Comparison of ENCODE assay signal across 13 cellular contexts in genomic region chr9:35680331-35681105, GRCh38. TPM values are rescaled to one million over a fixed set of nuclear protein-coding genes. Genes with fewer than 3 reads are reported as not detected.
A peak's percentile ranks its signal among the peaks of the same experiment; 100 is the strongest.
DNase-seq lines count a peak whose midpoint lies in the region; ATAC-seq and TF ChIP-seq lines count a peak whose summit lies in the region.
"Had no signal": no experiment of that assay in that cellular context is flagged by ENCODE, and none has a peak within 500 bp of the region (broad histone marks: within the 10 kb centered on the region; RNA-seq: fewer than 3 reads in every experiment).

No MANE protein-coding gene starts in this region.

- H3K9me1 ChIP-seq in IMR-90 (ENCODE audit: insufficient read depth, low read length): peaks cover 53% of the 10 kb centered on the region

- H3K27me3 ChIP-seq in IMR-90 (ENCODE audit: control insufficient read depth, insufficient read depth, low read length): no peaks in the 10 kb centered on the region

- H3K4me3 Mint-ChIP-seq in stimulated activated memory B cell treated with anti-CD40 and anti-IgM and Interleukin-4, amounts not matched to agents 10 μg/mL and 1 μg/mL and 100 μg/mL, for 72 hours: peak overlapping the region; percentile 27
- H3K4me3 Mint-ChIP-seq in activated CD4-positive, alpha-beta memory T cell treated with anti-CD3 and anti-CD28 coated beads, Interleukin-2, amount 10 ng/mL, durations not matched to agents 7 days and 5 days: no peak overlapping the region
- H3K4me3 Mint-ChIP-seq in Calu3 (ENCODE audit: low read depth, unreplicated experiment): no peak overlapping the region
- H3K4me3 Mint-ChIP-seq: activated naive CD8-positive, alpha-beta T cell had no signal

- H3K14ac ChIP-seq in IMR-90 (replicated peaks; ENCODE audit: low read depth, low read length): peak overlapping the region; percentile 4; the same call in 1 of the 2 replicates

- in situ Hi-C loops in IMR-90 (cut with MboI; ENCODE audit: low sequenced_read_pairs): no loop called here

- peak overlapping the region; percentile 49 for H2BK5ac ChIP-seq in IMR-90 (ENCODE audit: low read depth, low read length, poor library complexity, severe bottlenecking)

- TF ChIP-seq RAD21 in IMR-90 (IDR thresholded peaks at IDR 0.05; ENCODE audit: low read length): no peak

- 46% methylated on average over 7 of the region's 15 CpGs; no CpG with 5 or more reads in 1 of the 2 experiments for WGBS in IMR-90 (ENCODE audit: extremely low coverage in 2 of 2, insufficient read length in 1 of 2), 2 experiments

- peak overlapping the region; percentile 30 for H4K91ac ChIP-seq in IMR-90 (ENCODE audit: insufficient read depth, low read depth, low read length)

- H3K23ac ChIP-seq in IMR-90 (ENCODE audit: low read depth, low read length): 0 out of 2 replicates have a peak overlapping the region, but pooled peaks have one; percentile 8

- no peak overlapping the region for H3K9ac ChIP-seq in IMR-90 (ENCODE audit: low read depth, low read length)

- H3K27me3 Mint-ChIP-seq in stimulated activated memory B cell treated with anti-CD40 and anti-IgM and Interleukin-4, amounts not matched to agents 10 μg/mL and 1 μg/mL and 100 μg/mL, for 72 hours: no peaks in the 10 kb centered on the region
- peaks cover 10% of the 10 kb centered on the region for H3K27me3 Mint-ChIP-seq in activated CD4-positive, alpha-beta memory T cell treated with anti-CD3 and anti-CD28 coated beads, Interleukin-2, amount 10 ng/mL, durations not matched to agents 7 days and 5 days
- no peaks in the 10 kb centered on the region for H3K27me3 Mint-ChIP-seq in Calu3 (ENCODE audit: unreplicated experiment)
- H3K27me3 Mint-ChIP-seq: activated naive CD8-positive, alpha-beta T cell had no signal

- peak overlapping the region; percentile 5 for H2AFZ ChIP-seq in IMR-90 (replicated peaks; ENCODE audit: low read length, poor library complexity)

- CTCF ChIA-PET in IMR-90 (lab: Yijun Ruan, JAX): interaction anchor here (1.6 kb wide), 1 partner anchor 20 kb away, joined by 8 read pairs; no protein-coding TSS in a partner anchor
- CTCF ChIA-PET in activated CD4-positive, alpha-beta memory T cell treated with anti-CD3 and anti-CD28 coated beads, Interleukin-2, amount 10 ng/mL, durations not matched to agents 7 days and 5 days (lab: Charles Lee): interaction anchor here (1.5 kb wide), 1 partner anchor 16 kb away, joined by 6 read pairs; no protein-coding TSS in a partner anchor
- CTCF ChIA-PET in Calu3 (lab: Charles Lee): interaction anchor here (1.1 kb wide), 1 partner anchor 16 kb away, joined by 4 read pairs; no protein-coding TSS in a partner anchor

- no peak overlapping the region for H2BK20ac ChIP-seq in IMR-90 (ENCODE audit: low read depth, low read length)

- dilution Hi-C loops in IMR-90 (cut with HindIII; ENCODE audit: low sequenced_read_pairs, unreplicated experiment): no loop called here

- peaks cover 13 to 54% of the 10 kb centered on the region in 2 experiments for H3K79me1 ChIP-seq in IMR-90 (ENCODE audit: low read depth in 1 of 2, low read length in 2 of 2)

- H3K56ac ChIP-seq in IMR-90 (ENCODE audit: extremely low read depth, insufficient read depth, low read length): no peak overlapping the region

- H3K4me1 ChIP-seq in IMR-90 (ENCODE audit: control insufficient read depth, insufficient read depth, low read length): peaks cover 50% of the 10 kb centered on the region

- peaks cover 42% of the 10 kb centered on the region for H3K36me3 ChIP-seq in IMR-90 (ENCODE audit: control insufficient read depth, insufficient read depth, low read length)

- H3K4me3 ChIP-seq in IMR-90 (ENCODE audit: insufficient read depth, low read depth, low read length): no peak overlapping the region
- no peak overlapping the region for H3K4me3 ChIP-seq in coronary artery
- H3K4me3 ChIP-seq: esophagus squamous epithelium, lower lobe of right lung had no signal

- no peak overlapping the region; the same call in 1 of the 2 replicates for H4K5ac ChIP-seq in IMR-90 (ENCODE audit: low read depth, low read length)

- H3K4me1 Mint-ChIP-seq in stimulated activated memory B cell treated with anti-CD40 and anti-IgM and Interleukin-4, amounts not matched to agents 10 μg/mL and 1 μg/mL and 100 μg/mL, for 72 hours: peaks cover 37% of the 10 kb centered on the region
- H3K4me1 Mint-ChIP-seq in activated CD4-positive, alpha-beta memory T cell treated with anti-CD3 and anti-CD28 coated beads, Interleukin-2, amount 10 ng/mL, durations not matched to agents 7 days and 5 days: peaks cover 4% of the 10 kb centered on the region
- peaks cover 8% of the 10 kb centered on the region for H3K4me1 Mint-ChIP-seq in Calu3 (ENCODE audit: low read depth, unreplicated experiment)

- H4K8ac ChIP-seq in IMR-90 (ENCODE audit: low read depth in 2 of 2, low read length in 2 of 2): peak overlapping the region in 1 of 2 experiments; percentile 53; a peak in 2 of 4 replicates

- no peak overlapping the region for H3K4me2 ChIP-seq in IMR-90 (ENCODE audit: low read depth, low read length)

- H3K36me3 Mint-ChIP-seq in stimulated activated memory B cell treated with anti-CD40 and anti-IgM and Interleukin-4, amounts not matched to agents 10 μg/mL and 1 μg/mL and 100 μg/mL, for 72 hours: no peaks in the 10 kb centered on the region
- H3K36me3 Mint-ChIP-seq in activated CD4-positive, alpha-beta memory T cell treated with anti-CD3 and anti-CD28 coated beads, Interleukin-2, amount 10 ng/mL, durations not matched to agents 7 days and 5 days (ENCODE audit: low read depth): no peaks in the 10 kb centered on the region
- H3K36me3 Mint-ChIP-seq in Calu3 (ENCODE audit: insufficient read depth, unreplicated experiment): peaks cover 22% of the 10 kb centered on the region
- H3K36me3 Mint-ChIP-seq: activated naive CD8-positive, alpha-beta T cell had no signal

- H2AK9ac ChIP-seq in IMR-90 (replicated peaks; ENCODE audit: low read depth, low read length, poor library complexity): peak overlapping the region; percentile 39

- ATAC-seq in GM19023 (IDR thresholded peaks at IDR 0.05; ENCODE audit: unreplicated experiment) (peak; percentile 71), IMR-90 (ENCODE audit: low read depth) (peak; percentile 52)
- peak; percentile 81 for ATAC-seq in stimulated activated memory B cell treated with anti-CD40 and anti-IgM and Interleukin-4, amounts not matched to agents 10 μg/mL and 1 μg/mL and 100 μg/mL, for 72 hours
- ATAC-seq: lower lobe of right lung had no signal

- POLR2A ChIA-PET in IMR-90 (lab: Charles Lee; ENCODE audit: unreplicated experiment): interaction anchor here (1.0 to 2.7 kb wide), 4 partner anchors 10 to 48 kb away, joined by 4 to 25 read pairs (median 10); partner anchors contain the start of gene TPM2
- POLR2A ChIA-PET in activated CD4-positive, alpha-beta memory T cell treated with anti-CD3 and anti-CD28 coated beads, Interleukin-2, amount 10 ng/mL, durations not matched to agents 7 days and 5 days (lab: Charles Lee): interaction anchor here (1.0 kb wide), 1 partner anchor 52 kb away, joined by 3 read pairs; the partner anchor contains the start of genes CREB3 and TLN1

- TF ChIP-seq CTCF in IMR-90 (conservative IDR thresholded peaks at IDR 0.05; ENCODE audit: low read depth, low read length) (no peak), coronary artery (IDR thresholded peaks at IDR 0.05) (no peak), Calu3 (IDR thresholded peaks at IDR 0.05; ENCODE audit: unreplicated experiment) (no peak)

- no peaks in the 10 kb centered on the region for H3K9me3 Mint-ChIP-seq in stimulated activated memory B cell treated with anti-CD40 and anti-IgM and Interleukin-4, amounts not matched to agents 10 μg/mL and 1 μg/mL and 100 μg/mL, for 72 hours
- H3K9me3 Mint-ChIP-seq in activated CD4-positive, alpha-beta memory T cell treated with anti-CD3 and anti-CD28 coated beads, Interleukin-2, amount 10 ng/mL, durations not matched to agents 7 days and 5 days: no peaks in the 10 kb centered on the region
- H3K9me3 Mint-ChIP-seq in Calu3 (ENCODE audit: low read depth, unreplicated experiment): no peaks in the 10 kb centered on the region

- peak overlapping the region; percentile 1 for H3K18ac ChIP-seq in IMR-90 (ENCODE audit: low read depth, low read length)

- H2BK120ac ChIP-seq in IMR-90 (ENCODE audit: low read depth, low read length): peak overlapping the region; percentile 39

- no peak overlapping the region for H2BK15ac ChIP-seq in IMR-90 (ENCODE audit: low read depth, low read length)

- BruUV-seq in IMR-90 (replicated peaks; lab: Mats Ljungman, UMichigan) (no TSS peak), Calu3 (replicated peaks; lab: Mats Ljungman, UMichigan) (no TSS peak)

- H3K27ac Mint-ChIP-seq in stimulated activated memory B cell treated with anti-CD40 and anti-IgM and Interleukin-4, amounts not matched to agents 10 μg/mL and 1 μg/mL and 100 μg/mL, for 72 hours: peak overlapping the region; percentile 71
- no peak overlapping the region for H3K27ac Mint-ChIP-seq in activated CD4-positive, alpha-beta memory T cell treated with anti-CD3 and anti-CD28 coated beads, Interleukin-2, amount 10 ng/mL, durations not matched to agents 7 days and 5 days
- no peak overlapping the region for H3K27ac Mint-ChIP-seq in Calu3 (ENCODE audit: unreplicated experiment)
- H3K27ac Mint-ChIP-seq: activated naive CD8-positive, alpha-beta T cell had no signal

- H3K27ac ChIP-seq in IMR-90 (ENCODE audit: insufficient read depth, low read length): peak overlapping the region; percentile 32
- peak overlapping the region; percentile 46 to 96 for H3K27ac ChIP-seq in coronary artery
- H3K27ac ChIP-seq: lower lobe of right lung had no signal

- H4K20me1 ChIP-seq in IMR-90 (ENCODE audit: insufficient read depth, low read length): peaks cover 56% of the 10 kb centered on the region

- intact Hi-C loops in IMR-90 (cut with micrococcal nuclease): loop anchor here (1.0 to 10.0 kb wide), 3 partner anchors 11 to 76 kb away; partner anchors contain the start of genes ARHGEF39 and TESK1
- intact Hi-C loops in Calu3 (cut with micrococcal nuclease; ENCODE audit: unreplicated experiment): no loop called here

- DNase-seq in IMR-90: peak; percentile 78
- DNase-seq in coronary artery (ENCODE audit: low spot score): no peak
- no peak for DNase-seq in NCI-H1417 (lab: John Stamatoyannopoulos, UW)
- DNase-seq in activated CD4-positive, alpha-beta memory T cell treated with anti-CD3 and anti-CD28 coated beads, Interleukin-2, amount 10 ng/mL, durations not matched to agents 7 days and 5 days: no peak
- no peak for DNase-seq in HuH-7.5 (ENCODE audit: low spot score)
- DNase-seq in Calu3: no peak
- DNase-seq: activated CD4-positive, CD25-positive, alpha-beta regulatory T cell; esophagus squamous epithelium; lower lobe of right lung had no signal

- H3K4ac ChIP-seq in IMR-90 (ENCODE audit: low read depth, low read length): peak overlapping the region; percentile 49

- no peaks in the 10 kb centered on the region for H3K9me3 ChIP-seq in IMR-90 (ENCODE audit: control insufficient read depth, insufficient read depth, low read length)
- H3K9me3 ChIP-seq: esophagus squamous epithelium, lower lobe of right lung had no signal

- peak overlapping the region; percentile 30 for H2AK5ac ChIP-seq in IMR-90 (ENCODE audit: low read depth, low read length)

- TF ChIP-seq POLR2A in IMR-90 (IDR thresholded peaks at IDR 0.05; ENCODE audit: low read depth, low read length): peak; percentile 49

RNA-seq across cellular contexts. Expression of gene CA9, which starts 6.8 kb away (rescaled TPM):
- total RNA-seq in IMR-90 (2012; rRNA removed): 0.54 and 0.56 TPM in 2 replicates
- polyA plus RNA-seq in IMR-90 (2012; rRNA removed): 3.7 and 3.9 TPM in 2 replicates
- polyA plus RNA-seq in IMR-90 (2012; cell fraction: cytosol; rRNA removed): 5.2 and 9.9 TPM in 2 replicates
- 2.5 and 4.3 TPM in 2 replicates for polyA plus RNA-seq in IMR-90 (2012; cell fraction: nucleus; rRNA removed; ENCODE audit: low replicate concordance)
- 1 to 10 TPM; 1.1 to 1.2 TPM for total RNA-seq in activated CD4-positive, alpha-beta memory T cell treated with anti-CD3 and anti-CD28 coated beads, Interleukin-2, amount 10 ng/mL, durations not matched to agents 7 days and 5 days
- 0.64 and 0.76 TPM in 2 replicates for total RNA-seq in Calu3 (2022)
- total RNA-seq: lower lobe of right lung, subcutaneous adipose tissue had no signal

RNA-seq across cellular contexts. Expression of gene TPM2, which starts 9.2 kb away (rescaled TPM):
- total RNA-seq in IMR-90 (2012; rRNA removed): 960 and 1,994 TPM in 2 replicates
- polyA plus RNA-seq in IMR-90 (2012; rRNA removed): 2,500 and 2,548 TPM in 2 replicates
- polyA plus RNA-seq in IMR-90 (2012; cell fraction: cytosol; rRNA removed): 1,868 and 3,037 TPM in 2 replicates
- polyA plus RNA-seq in IMR-90 (2012; cell fraction: nucleus; rRNA removed; ENCODE audit: low replicate concordance): 2,387 and 3,173 TPM in 2 replicates
- 1 to 10 TPM; 8.9 to 9.2 TPM for total RNA-seq in activated CD4-positive, alpha-beta memory T cell treated with anti-CD3 and anti-CD28 coated beads, Interleukin-2, amount 10 ng/mL, durations not matched to agents 7 days and 5 days
- total RNA-seq in Calu3 (2022): 138 and 145 TPM in 2 replicates

RNA-seq across cellular contexts. Expression of gene ARHGEF39, which starts 15.5 kb away (rescaled TPM):
- total RNA-seq in IMR-90 (2012; rRNA removed): 0.56 and 2.5 TPM in 2 replicates
- polyA plus RNA-seq in IMR-90 (2012; rRNA removed): 2.1 and 2.8 TPM in 2 replicates
- polyA plus RNA-seq in IMR-90 (2012; cell fraction: cytosol; rRNA removed): 0.82 and 1.1 TPM in 2 replicates
- 7.1 and 7.2 TPM in 2 replicates for polyA plus RNA-seq in IMR-90 (2012; cell fraction: nucleus; rRNA removed; ENCODE audit: low replicate concordance)
- 10 to 100 TPM; 19.1 to 19.9 TPM for total RNA-seq in activated CD4-positive, alpha-beta memory T cell treated with anti-CD3 and anti-CD28 coated beads, Interleukin-2, amount 10 ng/mL, durations not matched to agents 7 days and 5 days
- total RNA-seq in Calu3 (2022): 14.2 and 15.4 TPM in 2 replicates

RNA-seq across cellular contexts. Expression of gene CCDC107, which starts 22.4 kb away (rescaled TPM):
- total RNA-seq in IMR-90 (2012; rRNA removed) (6.8 and 10.0 TPM in 2 replicates), Calu3 (2022) (7.9 and 8.0 TPM in 2 replicates)
- 21.1 and 24.4 TPM in 2 replicates for polyA plus RNA-seq in IMR-90 (2012; rRNA removed)
- 15.4 and 21.2 TPM in 2 replicates for polyA plus RNA-seq in IMR-90 (2012; cell fraction: cytosol; rRNA removed)
- 17.3 and 33.3 TPM in 2 replicates for polyA plus RNA-seq in IMR-90 (2012; cell fraction: nucleus; rRNA removed; ENCODE audit: low replicate concordance)
- 10 to 100 TPM; 36.6 to 37.7 TPM for total RNA-seq in activated CD4-positive, alpha-beta memory T cell treated with anti-CD3 and anti-CD28 coated beads, Interleukin-2, amount 10 ng/mL, durations not matched to agents 7 days and 5 days

RNA-seq across cellular contexts. Expression of gene RMRP, which starts 22.7 kb away (rescaled TPM):
- 13,690 and 21,707 TPM in 2 replicates for total RNA-seq in IMR-90 (2012; rRNA removed)
- polyA plus RNA-seq in IMR-90 (2012; rRNA removed): 39.7 and 88.0 TPM in 2 replicates
- not detected in 2 replicates for polyA plus RNA-seq in IMR-90 (2012; cell fraction: cytosol; rRNA removed)
- not detected in 2 replicates for polyA plus RNA-seq in IMR-90 (2012; cell fraction: nucleus; rRNA removed; ENCODE audit: low replicate concordance)
- over 10,000 TPM in 1 of 2 experiments, 1,000 to 10,000 TPM in 1; 9,885 to 10,678 TPM for total RNA-seq in activated CD4-positive, alpha-beta memory T cell treated with anti-CD3 and anti-CD28 coated beads, Interleukin-2, amount 10 ng/mL, durations not matched to agents 7 days and 5 days
- 8,471 and 11,520 TPM in 2 replicates for total RNA-seq in Calu3 (2022)

Comparison
In these comparisons a context has a peak if more than half of its experiments do, and no peak if none do; other contexts are left out.
1. RNA of gene TPM2, which starts 9.2 kb away (total RNA-seq): 960 to 1,994 TPM in IMR-90 and 138 to 145 TPM in Calu3; 8.9 to 9.2 TPM in activated CD4-positive, alpha-beta memory T cell treated with anti-CD3 and anti-CD28 coated beads, Interleukin-2, amount 10 ng/mL, durations not matched to agents 7 days and 5 days; every median in the first group is over 10 times any median in the second.
2. Peak in every context shown above with its lines, with median percentiles within 50 percentile points of each other: ATAC-seq.